Comparison of ENCODE assay signal across 8 cellular contexts in genomic region chr11:46120361-46120710, GRCh38. TPM values are rescaled to one million over a fixed set of nuclear protein-coding genes. Genes with fewer than 3 reads are reported as not detected.
DNase-seq lines count a peak whose midpoint lies in the region; ATAC-seq and TF ChIP-seq lines count a peak whose summit lies in the region.

No MANE protein-coding gene starts in this region.

- no peaks in the 10 kb centered on the region for H3K4me1 ChIP-seq in iPS DF 6.9 (ENCODE audit: control insufficient read depth, insufficient read depth, low read length)

- no peaks in the 10 kb centered on the region for H3K36me3 Mint-ChIP-seq in activated naive CD8-positive, alpha-beta T cell

- TF ChIP-seq CTCF in AG10803 (conservative IDR thresholded peaks at IDR 0.05; ENCODE audit: low read length), result no peak

- no peak overlapping the region for H3K27ac ChIP-seq in iPS DF 6.9 (ENCODE audit: low read length)

- no peaks in the 10 kb centered on the region for H3K27me3 Mint-ChIP-seq in activated naive CD8-positive, alpha-beta T cell

- peaks cover 45% of the 10 kb centered on the region for H3K4me1 Mint-ChIP-seq in activated naive CD8-positive, alpha-beta T cell (ENCODE audit: low read depth)

- no CpG with 5 or more reads among the region's 25 CpGs for WGBS in iPS DF 6.9 (ENCODE audit: insufficient coverage, insufficient read length)

- no peaks in the 10 kb centered on the region for H3K9me3 Mint-ChIP-seq in activated naive CD8-positive, alpha-beta T cell (ENCODE audit: low read depth)

- H3K27me3 ChIP-seq in iPS DF 6.9 (ENCODE audit: control insufficient read depth, insufficient read depth, low read length), result no peaks in the 10 kb centered on the region

- H3K36me3 ChIP-seq in iPS DF 6.9 (ENCODE audit: control insufficient read depth, insufficient read depth, low read length), result no peaks in the 10 kb centered on the region

- no peak for ATAC-seq in HG03439 (IDR thresholded peaks at IDR 0.05; ENCODE audit: unreplicated experiment)

- peak overlapping the region; percentile 88 for H3K4me3 Mint-ChIP-seq in activated naive CD8-positive, alpha-beta T cell

- no peak overlapping the region for H3K27ac Mint-ChIP-seq in activated naive CD8-positive, alpha-beta T cell

- no peaks in the 10 kb centered on the region for H3K9me3 ChIP-seq in iPS DF 6.9 (ENCODE audit: control insufficient read depth, insufficient read depth, low read length)

- DNase-seq in AG10803 (ENCODE audit: low read depth) (no peak), LHCN-M2 (ENCODE audit: low read depth) (peak; percentile 15), iPS DF 6.9 (ENCODE audit: low read depth, low spot score) (no peak), hippocampal formation (lab: John Stamatoyannopoulos, UW) (no peak), NCI-H2107 (lab: John Stamatoyannopoulos, UW) (no peak)
- DNase-seq in stimulated activated CD4-positive, alpha-beta T cell treated with anti-CD3 and anti-CD28 coated beads, Interleukin-2, amount 100 ng/mL, for 24 hours, result peak; percentile 27 to 30

- H3K4me3 ChIP-seq in AG10803 (ENCODE audit: low read length), result peak overlapping the region; percentile 84
- peak overlapping the region; percentile 87; the same call in 1 of the 2 replicates for H3K4me3 ChIP-seq in iPS DF 6.9 (ENCODE audit: low read length)

RNA-seq across cellular contexts. Expression of gene PHF21A, which starts 0.9 kb away (rescaled TPM):
- 10.1 and 10.7 TPM in 2 replicates for total RNA-seq in LHCN-M2 (2014; rRNA removed)
- 10.6 TPM for polyA plus RNA-seq in LHCN-M2 (2012)

Comparison
In these comparisons a context has a peak if more than half of its experiments do, and no peak if none do; other contexts are left out.
1. DNase-seq: peak in LHCN-M2 (single experiment) and stimulated activated CD4-positive, alpha-beta T cell treated with anti-CD3 and anti-CD28 coated beads, Interleukin-2, amount 100 ng/mL, for 24 hours (2 of 2); none in AG10803 (single experiment), iPS DF 6.9 (single experiment), hippocampal formation (0 of 2) and NCI-H2107 (single experiment).